In the genomic region with DNA sequence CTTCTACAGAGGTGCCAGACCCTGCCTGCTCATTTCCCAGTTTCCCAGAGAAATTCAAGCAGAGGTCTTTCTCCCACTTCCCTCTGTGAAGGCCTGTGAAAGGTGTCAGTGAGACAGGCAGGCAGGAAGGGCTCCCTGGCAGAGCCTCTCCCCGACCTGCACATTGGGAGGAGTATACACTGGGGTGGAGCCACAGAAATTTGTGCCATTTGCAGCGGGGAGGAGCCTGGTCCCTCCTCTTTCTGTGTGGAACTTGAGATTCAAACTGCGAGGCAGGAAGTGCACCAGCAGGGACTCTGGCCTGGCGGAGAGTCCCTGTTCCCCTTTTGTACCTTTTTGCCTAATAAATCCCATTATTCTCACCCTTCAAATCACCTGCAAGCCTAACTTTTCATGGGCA, we compare ENCODE assay signal across 11 cellular contexts. TPM values are rescaled to one million over a fixed set of nuclear protein-coding genes. Genes with fewer than 3 reads are reported as not detected.
DNase-seq lines count a peak whose midpoint lies in the region; ATAC-seq, FAIRE-seq and TF ChIP-seq lines count a peak whose summit lies in the region.
"Had no signal": no experiment of that assay in that cellular context is flagged by ENCODE, and none has a peak within 500 bp of the region (broad histone marks: within the 10 kb centered on the region; RNA-seq: fewer than 3 reads in every experiment).

No MANE protein-coding gene starts in this region.

- no peak for TF ChIP-seq POLR2A in GM12892 (IDR thresholded peaks at IDR 0.05; ENCODE audit: low read depth, low read length)

- ATAC-seq in left lung, result peak; percentile 26

- no peak for FAIRE-seq in GM12892 (lab: Jason Lieb, UNC)

- no peak for TF ChIP-seq CTCF in left lung (IDR thresholded peaks at IDR 0.05)

- H3K27ac ChIP-seq in left lung, result no peak overlapping the region
- H3K27ac ChIP-seq: 22Rv1, SJCRH30 had no signal

- no peaks in the 10 kb centered on the region for H3K4me1 ChIP-seq in left lung

- H3K36me3 ChIP-seq in H7 (replicated peaks; ENCODE audit: control insufficient read depth, insufficient read depth, low read length) (no peaks in the 10 kb centered on the region), left lung (no peaks in the 10 kb centered on the region)
- H3K36me3 ChIP-seq: SJCRH30 had no signal

- H3K9me3 ChIP-seq in left lung, result no peaks in the 10 kb centered on the region
- H3K9me3 ChIP-seq: SJCRH30 had no signal

- H3K4me3 ChIP-seq in H7 (ENCODE audit: insufficient read depth, low read depth, low read length) (no peak overlapping the region), left lung (no peak overlapping the region)
- H3K4me3 ChIP-seq: SJCRH30 had no signal

- intact Hi-C loops in left lung (cut with DNase I), result no loop called here

- peak; percentile 18 for DNase-seq in DMS 273 (lab: John Stamatoyannopoulos, UW; ENCODE audit: unreplicated experiment)
- no peak for DNase-seq in DMS 273 treated with DMSO at 0.1 percent for 48 hours (lab: John Stamatoyannopoulos, UW)
- peak; percentile 76 for DNase-seq in H7
- peak; percentile 43 for DNase-seq in NCI-H146 treated with DMSO at 0.1 percent for 48 hours (lab: John Stamatoyannopoulos, UW; ENCODE audit: unreplicated experiment)
- DNase-seq in left lung, result no peak
- DNase-seq in NK-92 treated with Interleukin-12 subunit alpha and Interleukin-12 subunit beta, amount 100 ng/mL, for 24 hours (lab: John Stamatoyannopoulos, UW), result no peak
- DNase-seq in GM12892 (ENCODE audit: insufficient read length), result no peak
- no peak for DNase-seq in NCI-H128 (lab: John Stamatoyannopoulos, UW; ENCODE audit: unreplicated experiment)

- no peaks in the 10 kb centered on the region for H3K27me3 ChIP-seq in H7 (ENCODE audit: control insufficient read depth, insufficient read depth, low read length)
- H3K27me3 ChIP-seq in left lung, result no peaks in the 10 kb centered on the region
- H3K27me3 ChIP-seq: SJCRH30 had no signal

RNA-seq across cellular contexts. Expression of a gene that starts 54.6 kb away (rescaled TPM):
- total RNA-seq in H7 (2014; rRNA removed; shearing (Covaris generic)), result not detected in 2 replicates
- not detected for total RNA-seq in left lung
- polyA plus RNA-seq in GM12892 (2012; ENCODE audit: missing spikeins), result not detected
- total RNA-seq: kidney epithelial cell, SJCRH30 had no signal

Comparison
In these comparisons a context has a peak if more than half of its experiments do, and no peak if none do; other contexts are left out.
1. DNase-seq: peak in DMS 273 (single experiment), H7 (single experiment) and NCI-H146 treated with DMSO at 0.1 percent for 48 hours (single experiment); none in DMS 273 treated with DMSO at 0.1 percent for 48 hours (single experiment), left lung (0 of 2), NK-92 treated with Interleukin-12 subunit alpha and Interleukin-12 subunit beta, amount 100 ng/mL, for 24 hours (single experiment), GM12892 (single experiment) and NCI-H128 (single experiment).